Comparison of ENCODE assay signal across 23 cellular contexts in genomic region chr19:48756686-48757085, GRCh38. TPM values are rescaled to one million over a fixed set of nuclear protein-coding genes. Genes with fewer than 3 reads are reported as not detected.
"Had no signal": no experiment of that assay in that cellular context is flagged by ENCODE, and none has a peak within 500 bp of the region (broad histone marks: within the 10 kb centered on the region; RNA-seq: fewer than 3 reads in every experiment).

No MANE protein-coding gene starts in this region.

- ATAC-seq: mucosa of descending colon; naive thymus-derived CD8-positive, alpha-beta T cell had no signal

- FAIRE-seq: kidney had no signal

- H3K27me3 ChIP-seq: ovary, right atrium auricular region, uterus had no signal

- H3K27ac Mint-ChIP-seq: naive thymus-derived CD8-positive, alpha-beta T cell; stimulated activated naive CD8-positive, alpha-beta T cell treated with anti-CD3 and anti-CD28 coated beads, Interleukin-15, Interleukin-2, amounts not matched to agents 100 ng/mL and 50 ng/mL, for 24 hours had no signal

- H3K36me3 ChIP-seq: colonic mucosa, ovary, right atrium auricular region, tibial artery, upper lobe of left lung, uterus had no signal

- H3K9me3 ChIP-seq: colonic mucosa, mucosa of descending colon, ovary, right atrium auricular region, tibial artery, upper lobe of left lung, uterus had no signal

- H3K27ac ChIP-seq: colonic mucosa, hepatocyte, ovary, right atrium auricular region, tibial artery, upper lobe of left lung, uterus had no signal

- H2AFZ ChIP-seq: hepatocyte had no signal

- H3K79me2 ChIP-seq: hepatocyte had no signal

- H3K4me1 ChIP-seq: uterus had no signal

- H3K4me3 ChIP-seq: colonic mucosa, hepatocyte, mucosa of descending colon, ovary, right atrium auricular region, smooth muscle cell, tibial artery, upper lobe of left lung, uterus had no signal

- H3K4me2 ChIP-seq: hepatocyte, smooth muscle cell had no signal

- DNase-seq: colonic mucosa; effector CD4-positive, alpha-beta T cell; foreskin melanocyte; head of caudate nucleus; kidney; mammary epithelial cell; mucosa of descending colon; naive thymus-derived CD8-positive, alpha-beta T cell; ovary; stimulated activated CD4-positive, alpha-beta T cell treated with anti-CD3 and anti-CD28 coated beads, Interleukin-2, amount 100 ng/mL, for 48 hours; tibial artery; upper lobe of left lung; uterus had no signal

- H3K4me3 Mint-ChIP-seq: naive thymus-derived CD8-positive, alpha-beta T cell; stimulated activated naive CD8-positive, alpha-beta T cell treated with anti-CD3 and anti-CD28 coated beads, Interleukin-15, Interleukin-2, amounts not matched to agents 100 ng/mL and 50 ng/mL, for 24 hours had no signal

- H3K36me3 Mint-ChIP-seq: naive thymus-derived CD8-positive, alpha-beta T cell had no signal

- H3K9me3 Mint-ChIP-seq: naive thymus-derived CD8-positive, alpha-beta T cell; stimulated activated naive CD8-positive, alpha-beta T cell treated with anti-CD3 and anti-CD28 coated beads, Interleukin-15, Interleukin-2, amounts not matched to agents 100 ng/mL and 50 ng/mL, for 24 hours had no signal

RNA-seq across cellular contexts. Expression of gene FGF21, which starts 1.4 kb away (rescaled TPM):
- total RNA-seq: colonic mucosa; dermis microvascular lymphatic vessel endothelial cell; hepatocyte; kidney; lower leg skin; mammary epithelial cell; mucosa of descending colon; naive thymus-derived CD8-positive, alpha-beta T cell; ovary; posterior vena cava; right atrium auricular region; smooth muscle cell; temporal lobe; upper lobe of left lung; uterus had no signal
- polyA plus RNA-seq: esophagus; hepatocyte; mammary epithelial cell; naive thymus-derived CD8-positive, alpha-beta T cell; neural cell; ovary; smooth muscle cell had no signal

RNA-seq across cellular contexts. Expression of gene FUT1, which starts 4.2 kb away (rescaled TPM):
- total RNA-seq: naive thymus-derived CD8-positive, alpha-beta T cell had no signal
- polyA plus RNA-seq: naive thymus-derived CD8-positive, alpha-beta T cell had no signal

RNA-seq across cellular contexts. Expression of gene IZUMO1, which starts 10.0 kb away (rescaled TPM):
- total RNA-seq: colonic mucosa; lower leg skin; mucosa of descending colon; naive thymus-derived CD8-positive, alpha-beta T cell; right atrium auricular region; temporal lobe had no signal
- polyA plus RNA-seq: naive thymus-derived CD8-positive, alpha-beta T cell; neural cell; smooth muscle cell had no signal

RNA-seq across cellular contexts. Expression of gene RASIP1, which starts 16.3 kb away (rescaled TPM):
- polyA plus RNA-seq: neural cell had no signal
